11 cellular contexts compared by ENCODE assay signal in genomic region chr10:78165617-78166016, GRCh38.
DNase-seq lines count a peak whose midpoint lies in the region; ATAC-seq and TF ChIP-seq lines count a peak whose summit lies in the region.
"Had no signal": no experiment of that assay in that cellular context is flagged by ENCODE, and none has a peak within 500 bp of the region (broad histone marks: within the 10 kb centered on the region; RNA-seq: fewer than 3 reads in every experiment).

No MANE protein-coding gene starts in this region.

- H3K9ac ChIP-seq in DND-41 (ENCODE audit: low read depth, low read length), result no peak overlapping the region

- WGBS in testis, 2 donors, result 83% methylated on average over 3 of the region's 3 CpGs

- H3K9me3 ChIP-seq in DND-41 (ENCODE audit: insufficient read depth, low read length, severe bottlenecking) (no peaks in the 10 kb centered on the region), WERI-Rb-1 (ENCODE audit: severe bottlenecking) (no peaks in the 10 kb centered on the region), testis (no peaks in the 10 kb centered on the region)
- H3K9me3 ChIP-seq: pancreas had no signal

- H3K27ac ChIP-seq in DND-41 (ENCODE audit: low read length), result no peak overlapping the region
- no peak overlapping the region for H3K27ac ChIP-seq in WERI-Rb-1
- no peak overlapping the region for H3K27ac ChIP-seq in testis
- H3K27ac ChIP-seq: pancreas had no signal

- TF ChIP-seq POLR2A in testis (IDR thresholded peaks at IDR 0.05), result no peak

- H3K4me2 ChIP-seq in DND-41 (ENCODE audit: insufficient read depth, low read length), result no peak overlapping the region

- H3K27me3 ChIP-seq in DND-41 (ENCODE audit: insufficient read depth, low read length, poor library complexity) (no peaks in the 10 kb centered on the region), WERI-Rb-1 (ENCODE audit: insufficient read depth, low read depth, severe bottlenecking) (no peaks in the 10 kb centered on the region), testis (no peaks in the 10 kb centered on the region)
- H3K27me3 ChIP-seq: pancreas had no signal

- no peak for ATAC-seq in DND-41 (ENCODE audit: insufficient read depth, low read depth)
- no peak for ATAC-seq in activated CD4-positive, CD25-positive, alpha-beta regulatory T cell treated with anti-CD3 and anti-CD28 coated beads, Interleukin-2, amount 50 U/mL, for 24 hours

- H3K36me3 ChIP-seq in DND-41 (ENCODE audit: insufficient read depth, low read length), result no peaks in the 10 kb centered on the region
- H3K36me3 ChIP-seq in WERI-Rb-1, result no peaks in the 10 kb centered on the region
- H3K36me3 ChIP-seq in testis (ENCODE audit: low read depth, missing control alignments), result no peaks in the 10 kb centered on the region
- H3K36me3 ChIP-seq: pancreas had no signal

- TF ChIP-seq CTCF in DND-41 (IDR thresholded peaks at IDR 0.05; ENCODE audit: borderline replicate concordance, extremely low read depth, low read length, poor library complexity, severe bottlenecking) (peak; percentile 14), WERI-Rb-1 (IDR thresholded peaks at IDR 0.05; ENCODE audit: low read depth, low read length) (peak; percentile 83), testis (IDR thresholded peaks at IDR 0.05) (no peak)

- no peaks in the 10 kb centered on the region; the same call in 1 of the 2 replicates for H4K20me1 ChIP-seq in DND-41 (ENCODE audit: insufficient read depth, low read length)

- H3K4me1 ChIP-seq in DND-41 (ENCODE audit: insufficient read depth, low read length) (no peaks in the 10 kb centered on the region), testis (no peaks in the 10 kb centered on the region)
- H3K4me1 ChIP-seq: pancreas had no signal

- no peak overlapping the region for H2AFZ ChIP-seq in DND-41 (ENCODE audit: low read depth, low read length)

- DNase-seq in DND-41 (no peak), NCI-H146 (lab: John Stamatoyannopoulos, UW) (peak; percentile 93), WERI-Rb-1 (peak; percentile 70), myocyte (ENCODE audit: low read depth) (peak; percentile 16), cerebellar nuclear complex (lab: John Stamatoyannopoulos, UW) (no peak), testis (no peak), mesenteric fat pad (ENCODE audit: low spot score) (no peak)
- DNase-seq: activated naive CD4-positive, alpha-beta T cell; effector CD8-positive, alpha-beta T cell; pancreas had no signal

- intact Hi-C loops in testis (cut with DNase I; ENCODE audit: low total_unique reads), result no loop called here

- H3K79me2 ChIP-seq in DND-41 (ENCODE audit: insufficient read depth, low read length), result no peaks in the 10 kb centered on the region

- no peak overlapping the region for H3K4me3 ChIP-seq in DND-41 (ENCODE audit: low read depth in 1 of 2, low read length in 2 of 2)
- no peak overlapping the region for H3K4me3 ChIP-seq in WERI-Rb-1 (ENCODE audit: low read depth, low read length)
- no peak overlapping the region for H3K4me3 ChIP-seq in testis
- H3K4me3 ChIP-seq: pancreas had no signal

Comparison
In these comparisons a context has a peak if more than half of its experiments do, and no peak if none do; other contexts are left out.
1. DNase-seq: peak in NCI-H146 (single experiment), WERI-Rb-1 (single experiment) and myocyte (single experiment); none in DND-41 (single experiment), cerebellar nuclear complex (0 of 2), testis (single experiment) and mesenteric fat pad (single experiment).
2. CTCF ChIP-seq: peak in DND-41 (single experiment) and WERI-Rb-1 (single experiment); none in testis (0 of 3).